1 cellular context compared by ENCODE assay signal in the genomic region with DNA sequence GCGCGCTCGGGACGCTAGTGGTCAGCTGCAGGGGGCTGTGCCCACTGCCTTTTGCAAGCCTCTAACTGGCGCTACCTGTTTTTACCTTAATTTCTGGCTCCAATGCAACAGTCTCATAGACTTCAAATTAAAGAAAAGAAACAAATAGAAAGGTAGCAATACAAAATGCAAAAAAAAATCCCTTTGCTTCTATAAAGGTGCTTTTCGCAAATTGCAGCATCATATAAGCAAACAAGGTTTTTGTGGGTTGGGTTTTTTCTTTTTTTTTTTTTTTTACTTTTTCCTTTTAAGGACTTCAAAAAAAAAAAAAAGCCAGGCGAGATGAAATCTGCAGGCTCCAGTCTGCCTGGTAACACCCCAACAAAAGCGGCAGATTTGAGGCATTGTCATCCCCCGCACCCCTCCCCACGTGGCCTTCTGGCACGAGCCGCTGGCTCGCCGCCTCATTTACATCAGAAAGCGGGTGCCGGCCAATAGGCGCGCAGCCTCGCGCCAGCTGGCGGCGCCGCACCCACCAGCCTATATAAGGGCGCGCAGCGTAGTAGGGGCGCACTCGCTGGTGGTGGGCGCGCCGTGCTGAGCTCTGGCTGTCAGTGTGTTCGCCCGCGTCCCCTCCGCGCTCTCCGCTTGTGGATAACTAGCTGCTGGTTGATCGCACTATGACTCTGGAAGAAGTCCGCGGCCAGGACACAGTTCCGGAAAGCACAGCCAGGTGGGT.
TF ChIP-seq lines count a peak whose summit lies in the region.

A gene with protein sequence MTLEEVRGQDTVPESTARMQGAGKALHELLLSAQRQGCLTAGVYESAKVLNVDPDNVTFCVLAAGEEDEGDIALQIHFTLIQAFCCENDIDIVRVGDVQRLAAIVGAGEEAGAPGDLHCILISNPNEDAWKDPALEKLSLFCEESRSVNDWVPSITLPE (plus strand): TSS at position 550 of the 718 bp plus-strand sequence. CDS start 110 bp downstream, at position 660.

TF ChIP-seq in HEK293, 187 proteins besides CTCF, POLR2A, EP300 and RAD21 (continued from another document and continues in another):
- TF ChIP-seq, protein P1, sequence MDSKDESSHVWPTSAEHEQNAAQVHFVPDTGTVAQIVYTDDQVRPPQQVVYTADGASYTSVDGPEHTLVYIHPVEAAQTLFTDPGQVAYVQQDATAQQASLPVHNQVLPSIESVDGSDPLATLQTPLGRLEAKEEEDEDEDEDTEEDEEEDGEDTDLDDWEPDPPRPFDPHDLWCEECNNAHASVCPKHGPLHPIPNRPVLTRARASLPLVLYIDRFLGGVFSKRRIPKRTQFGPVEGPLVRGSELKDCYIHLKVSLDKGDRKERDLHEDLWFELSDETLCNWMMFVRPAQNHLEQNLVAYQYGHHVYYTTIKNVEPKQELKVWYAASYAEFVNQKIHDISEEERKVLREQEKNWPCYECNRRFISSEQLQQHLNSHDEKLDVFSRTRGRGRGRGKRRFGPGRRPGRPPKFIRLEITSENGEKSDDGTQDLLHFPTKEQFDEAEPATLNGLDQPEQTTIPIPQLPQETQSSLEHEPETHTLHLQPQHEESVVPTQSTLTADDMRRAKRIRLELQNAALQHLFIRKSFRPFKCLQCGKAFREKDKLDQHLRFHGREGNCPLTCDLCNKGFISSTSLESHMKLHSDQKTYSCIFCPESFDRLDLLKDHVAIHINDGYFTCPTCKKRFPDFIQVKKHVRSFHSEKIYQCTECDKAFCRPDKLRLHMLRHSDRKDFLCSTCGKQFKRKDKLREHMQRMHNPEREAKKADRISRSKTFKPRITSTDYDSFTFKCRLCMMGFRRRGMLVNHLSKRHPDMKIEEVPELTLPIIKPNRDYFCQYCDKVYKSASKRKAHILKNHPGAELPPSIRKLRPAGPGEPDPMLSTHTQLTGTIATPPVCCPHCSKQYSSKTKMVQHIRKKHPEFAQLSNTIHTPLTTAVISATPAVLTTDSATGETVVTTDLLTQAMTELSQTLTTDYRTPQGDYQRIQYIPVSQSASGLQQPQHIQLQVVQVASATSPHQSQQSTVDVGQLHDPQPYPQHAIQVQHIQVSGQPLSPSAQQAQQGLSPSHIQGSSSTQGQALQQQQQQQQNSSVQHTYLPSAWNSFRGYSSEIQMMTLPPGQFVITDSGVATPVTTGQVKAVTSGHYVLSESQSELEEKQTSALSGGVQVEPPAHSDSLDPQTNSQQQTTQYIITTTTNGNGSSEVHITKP (tag by site-specific recombination; IDR thresholded peaks at IDR 0.05), result 0 out of 2 replicates have a peak, but pooled peaks have one; percentile 8
- TF ChIP-seq, protein P2, sequence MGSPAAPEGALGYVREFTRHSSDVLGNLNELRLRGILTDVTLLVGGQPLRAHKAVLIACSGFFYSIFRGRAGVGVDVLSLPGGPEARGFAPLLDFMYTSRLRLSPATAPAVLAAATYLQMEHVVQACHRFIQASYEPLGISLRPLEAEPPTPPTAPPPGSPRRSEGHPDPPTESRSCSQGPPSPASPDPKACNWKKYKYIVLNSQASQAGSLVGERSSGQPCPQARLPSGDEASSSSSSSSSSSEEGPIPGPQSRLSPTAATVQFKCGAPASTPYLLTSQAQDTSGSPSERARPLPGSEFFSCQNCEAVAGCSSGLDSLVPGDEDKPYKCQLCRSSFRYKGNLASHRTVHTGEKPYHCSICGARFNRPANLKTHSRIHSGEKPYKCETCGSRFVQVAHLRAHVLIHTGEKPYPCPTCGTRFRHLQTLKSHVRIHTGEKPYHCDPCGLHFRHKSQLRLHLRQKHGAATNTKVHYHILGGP (tag by site-specific recombination; IDR thresholded peaks at IDR 0.05), result no peak
- TF ChIP-seq FEZF1 (tag by site-specific recombination; IDR thresholded peaks at IDR 0.05) (0 out of 2 replicates have a peak, but pooled peaks have one; percentile 5), ZNF596 (tag by site-specific recombination; IDR thresholded peaks at IDR 0.05) (no peak), ZNF16 (tag by site-specific recombination; IDR thresholded peaks at IDR 0.05; ENCODE audit: low read depth) (no peak), ZNF133 (tag by site-specific recombination; IDR thresholded peaks at IDR 0.05) (no peak), GLIS2 (tag by site-specific recombination; IDR thresholded peaks at IDR 0.05) (peak; percentile 77), ZNF677 (tag by site-specific recombination; IDR thresholded peaks at IDR 0.05) (no peak), ZNF707 (tag by site-specific recombination; IDR thresholded peaks at IDR 0.05) (no peak), ZNF24 (tag by site-specific recombination; IDR thresholded peaks at IDR 0.05) (no peak), ZNF747 (tag by site-specific recombination; IDR thresholded peaks at IDR 0.05) (no peak), ZNF132 (tag by site-specific recombination; IDR thresholded peaks at IDR 0.05; ENCODE audit: borderline replicate concordance) (no peak), ZNF138 (tag by site-specific recombination; IDR thresholded peaks at IDR 0.05; ENCODE audit: borderline replicate concordance) (no peak), GLIS1 (tag by site-specific recombination; IDR thresholded peaks at IDR 0.05) (peak; percentile 10; the same call in 1 of the 2 replicates), ZNF175 (tag by site-specific recombination; IDR thresholded peaks at IDR 0.05) (no peak), KLF7 (tag by site-specific recombination; IDR thresholded peaks at IDR 0.05; ENCODE audit: borderline replicate concordance) (peak; percentile 35; the same call in 1 of the 2 replicates), ZFHX2 (tag by site-specific recombination; conservative IDR thresholded peaks at IDR 0.05) (peak; percentile 68), ZNF391 (tag by site-specific recombination; IDR thresholded peaks at IDR 0.05; ENCODE audit: borderline replicate concordance, low read depth) (peak; percentile 45; the same call in 1 of the 2 replicates), MYNN (tag by site-specific recombination; IDR thresholded peaks at IDR 0.05; ENCODE audit: borderline replicate concordance) (no peak), ZSCAN30 (tag by site-specific recombination; IDR thresholded peaks at IDR 0.05) (no peak), ZNF266 (tag by site-specific recombination; IDR thresholded peaks at IDR 0.05; ENCODE audit: low read depth) (no peak), KLF8 (tag by site-specific recombination; IDR thresholded peaks at IDR 0.05) (peak; percentile 42; the same call in 1 of the 2 replicates), ZNF324 (tag by site-specific recombination; IDR thresholded peaks at IDR 0.05) (no peak), ZNF121 (tag by site-specific recombination; IDR thresholded peaks at IDR 0.05) (no peak), BCL11B (tag by site-specific recombination; IDR thresholded peaks at IDR 0.05; ENCODE audit: low read depth) (no peak), ZNF248 (tag by site-specific recombination; IDR thresholded peaks at IDR 0.05) (no peak), EGR2 (tag by site-specific recombination; IDR thresholded peaks at IDR 0.05; ENCODE audit: low read depth) (peak; percentile 70), ZNF791 (tag by site-specific recombination; IDR thresholded peaks at IDR 0.05) (no peak), ZNF600 (tag by site-specific recombination; IDR thresholded peaks at IDR 0.05) (no peak), ZNF776 (tag by site-specific recombination; IDR thresholded peaks at IDR 0.05; ENCODE audit: borderline replicate concordance) (no peak), ZXDB (tag by site-specific recombination; IDR thresholded peaks at IDR 0.05) (peak; percentile 29; the same call in 1 of the 2 replicates)
- TF ChIP-seq, protein P3, sequence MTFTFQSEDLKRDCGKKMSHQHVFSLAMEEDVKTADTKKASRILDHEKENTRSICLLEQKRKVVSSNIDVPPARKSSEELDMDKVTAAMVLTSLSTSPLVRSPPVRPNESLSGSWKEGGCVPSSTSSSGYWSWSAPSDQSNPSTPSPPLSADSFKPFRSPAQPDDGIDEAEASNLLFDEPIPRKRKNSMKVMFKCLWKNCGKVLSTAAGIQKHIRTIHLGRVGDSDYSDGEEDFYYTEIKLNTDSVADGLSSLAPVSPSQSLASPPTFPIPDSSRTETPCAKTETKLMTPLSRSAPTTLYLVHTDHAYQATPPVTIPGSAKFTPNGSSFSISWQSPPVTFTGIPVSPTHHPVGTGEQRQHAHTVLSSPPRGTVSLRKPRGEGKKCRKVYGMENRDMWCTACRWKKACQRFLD (tag by site-specific recombination; IDR thresholded peaks at IDR 0.05), result no peak
- TF ChIP-seq, protein P4, sequence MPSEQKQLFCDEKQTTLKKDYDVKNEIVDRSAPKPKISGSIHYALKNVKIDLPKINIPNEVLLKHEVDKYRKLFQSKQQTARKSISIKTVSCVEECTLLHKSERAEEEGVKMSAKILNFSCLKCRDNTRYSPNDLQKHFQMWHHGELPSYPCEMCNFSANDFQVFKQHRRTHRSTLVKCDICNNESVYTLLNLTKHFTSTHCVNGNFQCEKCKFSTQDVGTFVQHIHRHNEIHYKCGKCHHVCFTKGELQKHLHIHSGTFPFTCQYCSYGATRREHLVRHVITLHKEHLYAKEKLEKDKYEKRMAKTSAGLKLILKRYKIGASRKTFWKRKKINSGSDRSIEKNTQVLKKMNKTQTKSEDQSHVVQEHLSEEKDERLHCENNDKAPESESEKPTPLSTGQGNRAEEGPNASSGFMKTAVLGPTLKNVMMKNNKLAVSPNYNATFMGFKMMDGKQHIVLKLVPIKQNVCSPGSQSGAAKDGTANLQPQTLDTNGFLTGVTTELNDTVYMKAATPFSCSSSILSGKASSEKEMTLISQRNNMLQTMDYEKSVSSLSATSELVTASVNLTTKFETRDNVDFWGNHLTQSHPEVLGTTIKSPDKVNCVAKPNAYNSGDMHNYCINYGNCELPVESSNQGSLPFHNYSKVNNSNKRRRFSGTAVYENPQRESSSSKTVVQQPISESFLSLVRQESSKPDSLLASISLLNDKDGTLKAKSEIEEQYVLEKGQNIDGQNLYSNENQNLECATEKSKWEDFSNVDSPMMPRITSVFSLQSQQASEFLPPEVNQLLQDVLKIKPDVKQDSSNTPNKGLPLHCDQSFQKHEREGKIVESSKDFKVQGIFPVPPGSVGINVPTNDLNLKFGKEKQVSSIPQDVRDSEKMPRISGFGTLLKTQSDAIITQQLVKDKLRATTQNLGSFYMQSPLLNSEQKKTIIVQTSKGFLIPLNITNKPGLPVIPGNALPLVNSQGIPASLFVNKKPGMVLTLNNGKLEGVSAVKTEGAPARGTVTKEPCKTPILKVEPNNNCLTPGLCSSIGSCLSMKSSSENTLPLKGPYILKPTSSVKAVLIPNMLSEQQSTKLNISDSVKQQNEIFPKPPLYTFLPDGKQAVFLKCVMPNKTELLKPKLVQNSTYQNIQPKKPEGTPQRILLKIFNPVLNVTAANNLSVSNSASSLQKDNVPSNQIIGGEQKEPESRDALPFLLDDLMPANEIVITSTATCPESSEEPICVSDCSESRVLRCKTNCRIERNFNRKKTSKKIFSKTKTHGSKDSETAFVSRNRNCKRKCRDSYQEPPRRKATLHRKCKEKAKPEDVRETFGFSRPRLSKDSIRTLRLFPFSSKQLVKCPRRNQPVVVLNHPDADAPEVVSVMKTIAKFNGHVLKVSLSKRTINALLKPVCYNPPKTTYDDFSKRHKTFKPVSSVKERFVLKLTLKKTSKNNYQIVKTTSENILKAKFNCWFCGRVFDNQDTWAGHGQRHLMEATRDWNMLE (tag by site-specific recombination; conservative IDR thresholded peaks at IDR 0.05; ENCODE audit: low read depth), result no peak
- TF ChIP-seq, protein P5, sequence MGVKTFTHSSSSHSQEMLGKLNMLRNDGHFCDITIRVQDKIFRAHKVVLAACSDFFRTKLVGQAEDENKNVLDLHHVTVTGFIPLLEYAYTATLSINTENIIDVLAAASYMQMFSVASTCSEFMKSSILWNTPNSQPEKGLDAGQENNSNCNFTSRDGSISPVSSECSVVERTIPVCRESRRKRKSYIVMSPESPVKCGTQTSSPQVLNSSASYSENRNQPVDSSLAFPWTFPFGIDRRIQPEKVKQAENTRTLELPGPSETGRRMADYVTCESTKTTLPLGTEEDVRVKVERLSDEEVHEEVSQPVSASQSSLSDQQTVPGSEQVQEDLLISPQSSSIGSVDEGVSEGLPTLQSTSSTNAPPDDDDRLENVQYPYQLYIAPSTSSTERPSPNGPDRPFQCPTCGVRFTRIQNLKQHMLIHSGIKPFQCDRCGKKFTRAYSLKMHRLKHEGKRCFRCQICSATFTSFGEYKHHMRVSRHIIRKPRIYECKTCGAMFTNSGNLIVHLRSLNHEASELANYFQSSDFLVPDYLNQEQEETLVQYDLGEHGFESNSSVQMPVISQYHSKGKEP (tag by site-specific recombination; IDR thresholded peaks at IDR 0.05), result no peak
- TF ChIP-seq, protein P6, sequence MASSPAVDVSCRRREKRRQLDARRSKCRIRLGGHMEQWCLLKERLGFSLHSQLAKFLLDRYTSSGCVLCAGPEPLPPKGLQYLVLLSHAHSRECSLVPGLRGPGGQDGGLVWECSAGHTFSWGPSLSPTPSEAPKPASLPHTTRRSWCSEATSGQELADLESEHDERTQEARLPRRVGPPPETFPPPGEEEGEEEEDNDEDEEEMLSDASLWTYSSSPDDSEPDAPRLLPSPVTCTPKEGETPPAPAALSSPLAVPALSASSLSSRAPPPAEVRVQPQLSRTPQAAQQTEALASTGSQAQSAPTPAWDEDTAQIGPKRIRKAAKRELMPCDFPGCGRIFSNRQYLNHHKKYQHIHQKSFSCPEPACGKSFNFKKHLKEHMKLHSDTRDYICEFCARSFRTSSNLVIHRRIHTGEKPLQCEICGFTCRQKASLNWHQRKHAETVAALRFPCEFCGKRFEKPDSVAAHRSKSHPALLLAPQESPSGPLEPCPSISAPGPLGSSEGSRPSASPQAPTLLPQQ (tag by site-specific recombination; IDR thresholded peaks at IDR 0.05), result peak; percentile 57
- TF ChIP-seq, protein P7, sequence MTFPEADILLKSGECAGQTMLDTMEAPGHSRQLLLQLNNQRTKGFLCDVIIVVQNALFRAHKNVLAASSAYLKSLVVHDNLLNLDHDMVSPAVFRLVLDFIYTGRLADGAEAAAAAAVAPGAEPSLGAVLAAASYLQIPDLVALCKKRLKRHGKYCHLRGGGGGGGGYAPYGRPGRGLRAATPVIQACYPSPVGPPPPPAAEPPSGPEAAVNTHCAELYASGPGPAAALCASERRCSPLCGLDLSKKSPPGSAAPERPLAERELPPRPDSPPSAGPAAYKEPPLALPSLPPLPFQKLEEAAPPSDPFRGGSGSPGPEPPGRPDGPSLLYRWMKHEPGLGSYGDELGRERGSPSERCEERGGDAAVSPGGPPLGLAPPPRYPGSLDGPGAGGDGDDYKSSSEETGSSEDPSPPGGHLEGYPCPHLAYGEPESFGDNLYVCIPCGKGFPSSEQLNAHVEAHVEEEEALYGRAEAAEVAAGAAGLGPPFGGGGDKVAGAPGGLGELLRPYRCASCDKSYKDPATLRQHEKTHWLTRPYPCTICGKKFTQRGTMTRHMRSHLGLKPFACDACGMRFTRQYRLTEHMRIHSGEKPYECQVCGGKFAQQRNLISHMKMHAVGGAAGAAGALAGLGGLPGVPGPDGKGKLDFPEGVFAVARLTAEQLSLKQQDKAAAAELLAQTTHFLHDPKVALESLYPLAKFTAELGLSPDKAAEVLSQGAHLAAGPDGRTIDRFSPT (tag by site-specific recombination; IDR thresholded peaks at IDR 0.05), result no peak
- TF ChIP-seq, protein P8, sequence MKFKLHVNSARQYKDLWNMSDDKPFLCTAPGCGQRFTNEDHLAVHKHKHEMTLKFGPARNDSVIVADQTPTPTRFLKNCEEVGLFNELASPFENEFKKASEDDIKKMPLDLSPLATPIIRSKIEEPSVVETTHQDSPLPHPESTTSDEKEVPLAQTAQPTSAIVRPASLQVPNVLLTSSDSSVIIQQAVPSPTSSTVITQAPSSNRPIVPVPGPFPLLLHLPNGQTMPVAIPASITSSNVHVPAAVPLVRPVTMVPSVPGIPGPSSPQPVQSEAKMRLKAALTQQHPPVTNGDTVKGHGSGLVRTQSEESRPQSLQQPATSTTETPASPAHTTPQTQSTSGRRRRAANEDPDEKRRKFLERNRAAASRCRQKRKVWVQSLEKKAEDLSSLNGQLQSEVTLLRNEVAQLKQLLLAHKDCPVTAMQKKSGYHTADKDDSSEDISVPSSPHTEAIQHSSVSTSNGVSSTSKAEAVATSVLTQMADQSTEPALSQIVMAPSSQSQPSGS (tag by site-specific recombination; IDR thresholded peaks at IDR 0.05; ENCODE audit: low read depth), result no peak
